Comparison of ENCODE assay signal across 27 cellular contexts in genomic region chr12:130522244-130522834, GRCh38.
"Had no signal": no experiment of that assay in that cellular context is flagged by ENCODE, and none has a peak within 500 bp of the region (broad histone marks: within the 10 kb centered on the region; RNA-seq: fewer than 3 reads in every experiment).

No MANE protein-coding gene starts in this region.

- H3K36me3 Mint-ChIP-seq: stimulated activated effector memory CD8-positive, alpha-beta T cell treated with anti-CD3 and anti-CD28 coated beads, Interleukin-12 subunit alpha, Interleukin-12 subunit beta, amount 100 ng/mL, for 72 hours; stimulated activated naive B cell treated with anti-CD40 and anti-IgM and Interleukin-4, amounts not matched to agents 10 μg/mL and 1 μg/mL and 100 μg/mL, for 72 hours; type B pancreatic cell had no signal

- H3K27me3 ChIP-seq: suprapubic skin, testis, thyroid gland, tibial artery, tibial nerve, transverse colon, upper lobe of left lung, upper lobe of right lung, uterus, vagina had no signal

- H3K36me3 ChIP-seq: stomach, suprapubic skin, thoracic aorta, thyroid gland, tibial artery, tibial nerve, transverse colon, upper lobe of left lung, upper lobe of right lung, uterus, vagina had no signal

- H3K9me3 Mint-ChIP-seq: stimulated activated naive CD8-positive, alpha-beta T cell treated with anti-CD3 and anti-CD28 coated beads, Interleukin-15, amount 100 ng/mL, for 72 hours; stimulated activated naive CD8-positive, alpha-beta T cell treated with anti-CD3 and anti-CD28 coated beads, Interleukin-15, Interleukin-2, amounts not matched to agents 100 ng/mL and 50 ng/mL, for 24 hours; type B pancreatic cell had no signal

- ATAC-seq: stimulated activated effector memory CD8-positive, alpha-beta T cell treated with anti-CD3 and anti-CD28 coated beads, Interleukin-12 subunit alpha, Interleukin-12 subunit beta, amount 100 ng/mL, for 72 hours; stimulated activated naive B cell treated with anti-CD40 and anti-IgM and Interleukin-4, amounts not matched to agents 10 μg/mL and 1 μg/mL and 100 μg/mL, for 72 hours; stimulated activated naive CD8-positive, alpha-beta T cell treated with anti-CD3 and anti-CD28 coated beads, Interleukin-15, Interleukin-2, amounts not matched to agents 100 U/mL and 50 U/mL, for 24 hours; upper lobe of right lung had no signal

- H3K4me1 Mint-ChIP-seq: stimulated activated effector memory CD8-positive, alpha-beta T cell treated with anti-CD3 and anti-CD28 coated beads, Interleukin-12 subunit alpha, Interleukin-12 subunit beta, amount 100 ng/mL, for 72 hours; stimulated activated naive B cell treated with anti-CD40 and anti-IgM and Interleukin-4, amounts not matched to agents 10 μg/mL and 1 μg/mL and 100 μg/mL, for 72 hours had no signal

- H3K27ac ChIP-seq: stomach, suprapubic skin, testis, thoracic aorta, thyroid gland, tibial artery, tibial nerve, transverse colon, upper lobe of left lung, upper lobe of right lung, uterus, vagina had no signal

- H3K27ac Mint-ChIP-seq: stimulated activated effector memory CD8-positive, alpha-beta T cell treated with anti-CD3 and anti-CD28 coated beads, Interleukin-12 subunit alpha, Interleukin-12 subunit beta, amount 100 ng/mL, for 72 hours; stimulated activated naive B cell treated with anti-CD40 and anti-IgM and Interleukin-4, amounts not matched to agents 10 μg/mL and 1 μg/mL and 100 μg/mL, for 72 hours; stimulated activated naive CD8-positive, alpha-beta T cell treated with anti-CD3 and anti-CD28 coated beads, Interleukin-15, Interleukin-2, amounts not matched to agents 100 ng/mL and 50 ng/mL, for 24 hours; type B pancreatic cell had no signal

- H3K4me1 ChIP-seq: stomach, suprapubic skin, testis, thyroid gland, tibial artery, tibial nerve, transverse colon, upper lobe of left lung, upper lobe of right lung, uterus, vagina had no signal

- H3K4me3 Mint-ChIP-seq: stimulated activated effector memory CD8-positive, alpha-beta T cell treated with anti-CD3 and anti-CD28 coated beads, Interleukin-12 subunit alpha, Interleukin-12 subunit beta, amount 100 ng/mL, for 72 hours; stimulated activated naive B cell treated with anti-CD40 and anti-IgM and Interleukin-4, amounts not matched to agents 10 μg/mL and 1 μg/mL and 100 μg/mL, for 72 hours; stimulated activated naive CD8-positive, alpha-beta T cell treated with anti-CD3 and anti-CD28 coated beads, Interleukin-15, amount 100 ng/mL, for 72 hours; stimulated activated naive CD8-positive, alpha-beta T cell treated with anti-CD3 and anti-CD28 coated beads, Interleukin-15, Interleukin-2, amounts not matched to agents 100 ng/mL and 50 ng/mL, for 24 hours; type B pancreatic cell had no signal

- DNase-seq: stimulated activated CD4-positive, alpha-beta T cell treated with anti-CD3 and anti-CD28 coated beads, Interleukin-2, amount 100 ng/mL, for 48 hours; stimulated activated CD4-positive, alpha-beta T cell treated with anti-CD3 and anti-CD28 coated beads, Interleukin-4, amount 100 ng/mL, for 1 hour; stimulated activated CD4-positive, alpha-beta T cell treated with anti-CD3 and anti-CD28 coated beads, Interleukin-4, amount 100 ng/mL, for 24 hours; stimulated activated CD4-positive, alpha-beta T cell treated with anti-CD3 and anti-CD28 coated beads, Interleukin-4, amount 100 ng/mL, for 4 hours; stimulated activated CD8-positive, alpha-beta memory T cell treated with anti-CD3 and anti-CD28 coated beads, Interleukin-4, amount 100 ng/mL, for 48 hours; stimulated activated naive B cell treated with anti-CD40 and anti-IgM and Interleukin-4, amounts not matched to agents 10 μg/mL and 1 μg/mL and 100 μg/mL, for 72 hours; stimulated activated naive CD4-positive, alpha-beta T cell; stimulated activated naive CD4-positive, alpha-beta T cell treated with Interleukin-2 at 50 U/mL for 16 hours; stimulated activated naive CD8-positive, alpha-beta T cell treated with anti-CD3 and anti-CD28 coated beads, Interleukin-15, amount 100 ng/mL, for 72 hours; stimulated activated naive CD8-positive, alpha-beta T cell treated with anti-CD3 and anti-CD28 coated beads, Interleukin-15, Interleukin-2, amounts not matched to agents 100 U/mL and 50 U/mL, for 24 hours; stomach; substantia nigra; testis; thyroid gland; tibial artery; transverse colon; trophoblast cell; upper lobe of left lung; upper lobe of right lung; uterus had no signal

- H3K9me3 ChIP-seq: suprapubic skin, testis, thoracic aorta, thyroid gland, tibial artery, transverse colon, upper lobe of left lung, upper lobe of right lung, uterus, vagina had no signal

- H3K4me3 ChIP-seq: stomach, suprapubic skin, testis, thoracic aorta, thyroid gland, tibial artery, tibial nerve, transverse colon, upper lobe of left lung, upper lobe of right lung, uterus, vagina had no signal
